Comparison of ENCODE assay signal across 11 cellular contexts in genomic region chr9:134390947-134391318, GRCh38.
DNase-seq lines count a peak whose midpoint lies in the region; ATAC-seq lines count a peak whose summit lies in the region.
"Had no signal": no experiment of that assay in that cellular context is flagged by ENCODE, and none has a peak within 500 bp of the region (broad histone marks: within the 10 kb centered on the region; RNA-seq: fewer than 3 reads in every experiment).

No MANE protein-coding gene starts in this region.

- H3K9me3 Mint-ChIP-seq in dendritic cell treated with granulocyte-macrophage colony-stimulating factor and Interleukin-4, amounts not matched to agents 40 ng/mL and 50 ng/mL, for 4 days = no peaks in the 10 kb centered on the region

- H3K27me3 ChIP-seq in BLaER1 treated with 17β-estradiol and CSF1 and Interleukin-3, amounts not matched to agents 10 nM and 100 nM = peaks cover 0 to 5% (median 0%) of the 10 kb centered on the region in 11 experiments; a peak in 1 of 22 replicates

- peak; percentile 14 for ATAC-seq in GM19351 (IDR thresholded peaks at IDR 0.05; ENCODE audit: unreplicated experiment)
- peak; percentile 31 for ATAC-seq in HG03135 (IDR thresholded peaks at IDR 0.05; ENCODE audit: unreplicated experiment)

- peaks cover 0 to 5% (median 0%) of the 10 kb centered on the region in 11 experiments; a peak in 1 of 22 replicates for H3K9me3 ChIP-seq in BLaER1 treated with 17β-estradiol and CSF1 and Interleukin-3, amounts not matched to agents 10 nM and 100 nM (replicated peaks in 1 of 11)
- H3K9me3 ChIP-seq: HAP-1 had no signal

- peaks cover 99% of the 10 kb centered on the region for H3K4me1 Mint-ChIP-seq in dendritic cell treated with granulocyte-macrophage colony-stimulating factor and Interleukin-4, amounts not matched to agents 40 ng/mL and 50 ng/mL, for 4 days (ENCODE audit: low read depth)

- DNase-seq in NCI-H82 treated with DMSO at 0.1 percent for 48 hours (lab: John Stamatoyannopoulos, UW; ENCODE audit: unreplicated experiment) = no peak
- DNase-seq in HT-29 (ENCODE audit: low spot score) = no peak
- DNase-seq in mucosa of gallbladder (ENCODE audit: low spot score) = no peak
- DNase-seq in UCSD-AML1 (lab: John Stamatoyannopoulos, UW; ENCODE audit: unreplicated experiment) = no peak
- DNase-seq: hypothalamus, NCI-H1436 had no signal

- H3K27ac Mint-ChIP-seq in dendritic cell treated with granulocyte-macrophage colony-stimulating factor and Interleukin-4, amounts not matched to agents 40 ng/mL and 50 ng/mL, for 4 days = peak overlapping the region; percentile 75

- peak overlapping the region in 7 of 10 experiments; percentile 5 to 41 (median 23); a peak in 8 of 20 replicates for H3K4me3 ChIP-seq in BLaER1 treated with 17β-estradiol and CSF1 and Interleukin-3, amounts not matched to agents 10 nM and 100 nM
- H3K4me3 ChIP-seq: HAP-1 had no signal

- H3K27me3 Mint-ChIP-seq in dendritic cell treated with granulocyte-macrophage colony-stimulating factor and Interleukin-4, amounts not matched to agents 40 ng/mL and 50 ng/mL, for 4 days = no peaks in the 10 kb centered on the region

- H3K9ac ChIP-seq in BLaER1 treated with 17β-estradiol and CSF1 and Interleukin-3, amounts not matched to agents 10 nM and 100 nM = peak overlapping the region; percentile 8 to 65 (median 49); a peak in 19 of 22 replicates

- H4K20me1 ChIP-seq in BLaER1 treated with 17β-estradiol and CSF1 and Interleukin-3, amounts not matched to agents 10 nM and 100 nM = peaks cover 97 to 100% (median 99%) of the 10 kb centered on the region in 11 experiments

- H3K4me3 Mint-ChIP-seq in dendritic cell treated with granulocyte-macrophage colony-stimulating factor and Interleukin-4, amounts not matched to agents 40 ng/mL and 50 ng/mL, for 4 days = peak overlapping the region; percentile 54

- peaks cover 94 to 100% (median 99%) of the 10 kb centered on the region in 10 experiments for H3K4me1 ChIP-seq in BLaER1 treated with 17β-estradiol and CSF1 and Interleukin-3, amounts not matched to agents 10 nM and 100 nM
- H3K4me1 ChIP-seq: HAP-1 had no signal

- H3K36me3 ChIP-seq in BLaER1 treated with 17β-estradiol and CSF1 and Interleukin-3, amounts not matched to agents 10 nM and 100 nM = peaks cover 0 to 14% (median 0%) of the 10 kb centered on the region in 11 experiments; a peak in 3 of 22 replicates
- H3K36me3 ChIP-seq: HAP-1 had no signal

- peak overlapping the region in 6 of 11 experiments; percentile 14 to 54 (median 26); a peak in 7 of 22 replicates for H3K27ac ChIP-seq in BLaER1 treated with 17β-estradiol and CSF1 and Interleukin-3, amounts not matched to agents 10 nM and 100 nM

- intact Hi-C loops in dendritic cell treated with granulocyte-macrophage colony-stimulating factor and Interleukin-4, amounts not matched to agents 40 ng/mL and 50 ng/mL, for 4 days (cut with micrococcal nuclease) = no loop called here

- H3K4me2 ChIP-seq in BLaER1 treated with 17β-estradiol and CSF1 and Interleukin-3, amounts not matched to agents 10 nM and 100 nM = peak overlapping the region; percentile 81 to 98 (median 93)

- H3K36me3 Mint-ChIP-seq in dendritic cell treated with granulocyte-macrophage colony-stimulating factor and Interleukin-4, amounts not matched to agents 40 ng/mL and 50 ng/mL, for 4 days (ENCODE audit: low read depth) = peaks cover 84% of the 10 kb centered on the region
